Comparison of ENCODE assay signal across 18 cellular contexts in the genomic region with DNA sequence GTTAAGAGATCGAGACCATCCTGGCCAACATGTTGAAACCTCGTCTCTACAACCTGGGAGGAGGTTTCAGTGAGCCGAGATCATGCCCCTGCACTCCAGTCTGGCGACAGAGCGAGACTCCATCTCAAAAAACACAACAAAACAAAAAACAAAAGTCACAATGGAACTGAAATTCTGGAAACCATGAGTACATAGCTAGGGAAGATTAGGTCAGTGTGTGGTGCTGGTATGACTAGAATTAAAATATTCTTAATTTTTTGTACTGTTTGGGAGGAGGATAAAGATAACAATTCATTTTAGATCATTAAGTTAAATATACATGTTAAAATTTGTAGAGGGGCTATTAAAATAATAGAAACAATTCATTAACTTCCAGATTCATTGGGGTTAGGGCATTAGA.
A peak's percentile ranks its signal among the peaks of the same experiment; 100 is the strongest.
DNase-seq lines count a peak whose midpoint lies in the region; ATAC-seq, FAIRE-seq and TF ChIP-seq lines count a peak whose summit lies in the region.
"Had no signal": no experiment of that assay in that cellular context is flagged by ENCODE, and none has a peak within 500 bp of the region (broad histone marks: within the 10 kb centered on the region; RNA-seq: fewer than 3 reads in every experiment).

No MANE protein-coding gene starts in this region.

- in situ Hi-C loops in GM13977 (cut with MboI; ENCODE audit: low pct_unique_long_range_greater_than_20kb, low sequenced_read_pairs, unreplicated experiment) = no loop called here

- H3K4me1 Mint-ChIP-seq in activated naive CD8-positive, alpha-beta T cell treated with anti-CD3 and anti-CD28 coated beads, Interleukin-2, amount 50 U/mL, for 24 hours = peaks cover 18% of the 10 kb centered on the region

- peak overlapping the region; percentile 51 for H3K4me2 ChIP-seq in HCT116 (ENCODE audit: low read length)
- peak overlapping the region; percentile 24 for H3K4me2 ChIP-seq in keratinocyte (ENCODE audit: control insufficient read depth, extremely low read depth, insufficient read depth, low read depth, low read length)
- H3K4me2 ChIP-seq: BLaER1, GM23338 had no signal

- H3K9me3 ChIP-seq in AG04450 (ENCODE audit: control insufficient read depth, insufficient read depth, low read length) (no peaks in the 10 kb centered on the region; the same call in none of the 2 replicates), HCT116 (ENCODE audit: control insufficient read depth in 1 of 2, insufficient read depth in 1 of 2, low read depth in 1 of 2, low read length in 2 of 2) (no peaks in the 10 kb centered on the region), keratinocyte (ENCODE audit: control insufficient read depth, low read depth, low read length) (no peaks in the 10 kb centered on the region)
- H3K9me3 ChIP-seq: BLaER1 had no signal

- BruUV-seq in HCT116 (replicated peaks; lab: Mats Ljungman, UMichigan) = no TSS peak

- DNase-seq in AG04450 (ENCODE audit: low read depth, low spot score) (no peak), HCT116 (ENCODE audit: low read depth, low spot score) (no peak), keratinocyte (ENCODE audit: low read depth, low spot score) (no peak), DMS153 treated with DMSO at 0.1 percent for 48 hours (lab: John Stamatoyannopoulos, UW; ENCODE audit: unreplicated experiment) (no peak), EL (no peak), GM13977 (ENCODE audit: low spot score) (no peak), putamen (ENCODE audit: low spot score) (no peak)
- no peak for DNase-seq in activated naive CD8-positive, alpha-beta T cell treated with anti-CD3 and anti-CD28 coated beads, Interleukin-2, amount 50 U/mL, for 24 hours
- DNase-seq: DMS153, NCI-H1105 treated with DMSO at 0.1 percent for 48 hours, NCI-H1930, NCI-H2171, NCI-H446 treated with DMSO at 0.1 percent for 48 hours, NCI-H774, SIG-M5 had no signal

- intact Hi-C loops in HCT116 (cut with micrococcal nuclease) = no loop called here

- no peak for FAIRE-seq in keratinocyte (lab: Jason Lieb, UNC)
- FAIRE-seq: GM12891 had no signal

- no peak overlapping the region for H3K4me3 Mint-ChIP-seq in activated naive CD8-positive, alpha-beta T cell treated with anti-CD3 and anti-CD28 coated beads, Interleukin-2, amount 50 U/mL, for 24 hours
- H3K4me3 Mint-ChIP-seq: GM23338 had no signal

- no peaks in the 10 kb centered on the region for H3K27me3 Mint-ChIP-seq in activated naive CD8-positive, alpha-beta T cell treated with anti-CD3 and anti-CD28 coated beads, Interleukin-2, amount 50 U/mL, for 24 hours

- H3K9ac ChIP-seq in HCT116 (ENCODE audit: low read length) = peak overlapping the region; percentile 39
- no peak overlapping the region for H3K9ac ChIP-seq in keratinocyte (ENCODE audit: control insufficient read depth, extremely low read depth, insufficient read depth, low read length)
- H3K9ac ChIP-seq: BLaER1 had no signal

- H3K27ac ChIP-seq in AG04450 (ENCODE audit: low read depth, low read length) (peak overlapping the region; percentile 86), HCT116 (ENCODE audit: low read depth, low read length) (peak overlapping the region; percentile 59; the same call in 1 of the 2 replicates), keratinocyte (ENCODE audit: control insufficient read depth, insufficient read depth, low read length) (peak overlapping the region; percentile 37)
- H3K27ac ChIP-seq: BLaER1 had no signal

- H3K4me3 ChIP-seq in AG04450 (ENCODE audit: low read depth, low read length) (no peak overlapping the region), HCT116 (replicated peaks in 1 of 2; ENCODE audit: low read depth in 1 of 2, low read length in 2 of 2) (peak overlapping the region in 1 of 2 experiments; percentile 19; a peak in 1 of 4 replicates), keratinocyte (ENCODE audit: control insufficient read depth in 2 of 3, extremely low read depth in 1 of 3, insufficient read depth in 2 of 3, low read depth in 1 of 3, low read length in 3 of 3) (no peak overlapping the region)
- H3K4me3 ChIP-seq: BLaER1, GM23338 had no signal

- no peak overlapping the region for H2AFZ ChIP-seq in HCT116 (ENCODE audit: low read depth, low read length, poor library complexity, severe bottlenecking)
- H2AFZ ChIP-seq in keratinocyte (ENCODE audit: control insufficient read depth, low read length) = no peak overlapping the region
- H2AFZ ChIP-seq: GM23338 had no signal

- CTCF ChIA-PET in AG04450 (lab: Charles Lee) (interaction anchor here (1.2 kb wide), 1 partner anchor 263 kb away, joined by 3 read pairs; no protein-coding TSS in a partner anchor), HCT116 (lab: Charles Lee) (no interaction called here)

- H3K9me1 ChIP-seq in keratinocyte (ENCODE audit: control insufficient read depth, extremely low read depth, insufficient read depth, low read length) = no peaks in the 10 kb centered on the region

- TF ChIP-seq POLR2A in HCT116 (IDR thresholded peaks at IDR 0.05; ENCODE audit: borderline replicate concordance, extremely low read depth, insufficient read depth, insufficient read length) = no peak

- RAD21 ChIA-PET in HCT116 (lab: Charles Lee; ENCODE audit: low non-redundant PET in 1 of 2, low total read pairs in 2 of 2, uncharacterized antibody in 2 of 2, unreplicated experiment in 2 of 2) = no interaction called here

- no peaks in the 10 kb centered on the region for H3K27me3 ChIP-seq in AG04450 (ENCODE audit: control insufficient read depth, insufficient read depth, low read length)
- no peaks in the 10 kb centered on the region for H3K27me3 ChIP-seq in HCT116 (ENCODE audit: insufficient read depth, low read length)
- no peaks in the 10 kb centered on the region for H3K27me3 ChIP-seq in keratinocyte (ENCODE audit: control insufficient read depth, extremely low read depth, insufficient read depth, low read length)
- H3K27me3 ChIP-seq: BLaER1 had no signal

- H3K9me2 ChIP-seq in HCT116 (ENCODE audit: insufficient read depth) = no peaks in the 10 kb centered on the region

- ATAC-seq in HCT116 = no peak
- ATAC-seq in activated naive CD8-positive, alpha-beta T cell treated with anti-CD3 and anti-CD28 coated beads, Interleukin-2, amount 50 U/mL, for 24 hours = peak; percentile 20
- ATAC-seq: GM23338 had no signal

- H3K9me3 Mint-ChIP-seq in activated naive CD8-positive, alpha-beta T cell treated with anti-CD3 and anti-CD28 coated beads, Interleukin-2, amount 50 U/mL, for 24 hours = no peaks in the 10 kb centered on the region
- H3K9me3 Mint-ChIP-seq: GM23338 had no signal

- TF ChIP-seq RAD21 in HCT116 (IDR thresholded peaks at IDR 0.05; ENCODE audit: low read depth) = no peak

- dilution Hi-C loops in keratinocyte (cut with MboI; ENCODE audit: extremely low pct_ligation_motif_present, low sequenced_read_pairs) = no loop called here

- H3K36me3 ChIP-seq in HCT116 (ENCODE audit: control insufficient read depth in 1 of 2, insufficient read depth in 2 of 2, low read length in 2 of 2) = no peaks in the 10 kb centered on the region
- H3K36me3 ChIP-seq in keratinocyte (ENCODE audit: control insufficient read depth in 2 of 2, extremely low read depth in 1 of 2, insufficient read depth in 2 of 2, low read length in 2 of 2) = peaks cover 0 to 2% of the 10 kb centered on the region in 2 experiments

- H4K20me1 ChIP-seq in HCT116 (ENCODE audit: insufficient read depth) = no peaks in the 10 kb centered on the region
- H4K20me1 ChIP-seq in keratinocyte (ENCODE audit: control insufficient read depth, extremely low read depth, insufficient read depth, low read length) = no peaks in the 10 kb centered on the region

- H3K27ac Mint-ChIP-seq in activated naive CD8-positive, alpha-beta T cell treated with anti-CD3 and anti-CD28 coated beads, Interleukin-2, amount 50 U/mL, for 24 hours = peak overlapping the region; percentile 8
- H3K27ac Mint-ChIP-seq: GM23338 had no signal

- H3K79me2 ChIP-seq in HCT116 (ENCODE audit: insufficient read depth, low read length) (no peaks in the 10 kb centered on the region), keratinocyte (ENCODE audit: control insufficient read depth, insufficient read depth, low read length) (no peaks in the 10 kb centered on the region)

- no peak for TF ChIP-seq CTCF in AG04450 (IDR thresholded peaks at IDR 0.05; ENCODE audit: low read depth, low read length)
- TF ChIP-seq CTCF in HCT116 (IDR thresholded peaks at IDR 0.05 in 2 of 3, conservative IDR thresholded peaks at IDR 0.05 in 1 of 3; ENCODE audit: borderline replicate concordance in 1 of 3, insufficient read depth in 1 of 3, low read depth in 2 of 3, low read length in 2 of 3) = no peak
- TF ChIP-seq CTCF in keratinocyte (optimal IDR thresholded peaks at IDR 0.05 in 1 of 3, IDR thresholded peaks at IDR 0.05 in 1 of 3, conservative IDR thresholded peaks at IDR 0.05 in 1 of 3; ENCODE audit: extremely low read depth in 1 of 3, insufficient read depth in 2 of 3, low read length in 3 of 3) = no peak
- no peak for TF ChIP-seq CTCF in GM13977 (IDR thresholded peaks at IDR 0.05; ENCODE audit: extremely low read depth, insufficient read depth, missing control alignments)

- H3K36me3 Mint-ChIP-seq in activated naive CD8-positive, alpha-beta T cell treated with anti-CD3 and anti-CD28 coated beads, Interleukin-2, amount 50 U/mL, for 24 hours (ENCODE audit: low read depth) = peaks cover 6% of the 10 kb centered on the region

- POLR2A ChIA-PET in AG04450 (lab: Yijun Ruan, JAX) (no interaction called here), HCT116 (lab: Charles Lee) (no interaction called here)

- H3K4me1 ChIP-seq in HCT116 (ENCODE audit: control insufficient read depth in 1 of 2, insufficient read depth in 2 of 2, low read length in 2 of 2) (peaks cover 2 to 21% of the 10 kb centered on the region in 2 experiments; a peak in 3 of 4 replicates), keratinocyte (ENCODE audit: control insufficient read depth, extremely low read depth, insufficient read depth, low read length) (peaks cover 17% of the 10 kb centered on the region)

TF ChIP-seq in HCT116, 20 proteins besides CTCF, POLR2A, EP300 and RAD21 (continues in another document):
- TF ChIP-seq, protein P1, sequence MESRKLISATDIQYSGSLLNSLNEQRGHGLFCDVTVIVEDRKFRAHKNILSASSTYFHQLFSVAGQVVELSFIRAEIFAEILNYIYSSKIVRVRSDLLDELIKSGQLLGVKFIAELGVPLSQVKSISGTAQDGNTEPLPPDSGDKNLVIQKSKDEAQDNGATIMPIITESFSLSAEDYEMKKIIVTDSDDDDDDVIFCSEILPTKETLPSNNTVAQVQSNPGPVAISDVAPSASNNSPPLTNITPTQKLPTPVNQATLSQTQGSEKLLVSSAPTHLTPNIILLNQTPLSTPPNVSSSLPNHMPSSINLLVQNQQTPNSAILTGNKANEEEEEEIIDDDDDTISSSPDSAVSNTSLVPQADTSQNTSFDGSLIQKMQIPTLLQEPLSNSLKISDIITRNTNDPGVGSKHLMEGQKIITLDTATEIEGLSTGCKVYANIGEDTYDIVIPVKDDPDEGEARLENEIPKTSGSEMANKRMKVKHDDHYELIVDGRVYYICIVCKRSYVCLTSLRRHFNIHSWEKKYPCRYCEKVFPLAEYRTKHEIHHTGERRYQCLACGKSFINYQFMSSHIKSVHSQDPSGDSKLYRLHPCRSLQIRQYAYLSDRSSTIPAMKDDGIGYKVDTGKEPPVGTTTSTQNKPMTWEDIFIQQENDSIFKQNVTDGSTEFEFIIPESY (IDR thresholded peaks at IDR 0.05; ENCODE audit: extremely low read depth, insufficient replicate concordance, low read length) = no peak
- TF ChIP-seq YY1 (IDR thresholded peaks at IDR 0.05; ENCODE audit: extremely low read depth, insufficient replicate concordance, low read depth, low read length) = no peak
